In the genomic region with DNA sequence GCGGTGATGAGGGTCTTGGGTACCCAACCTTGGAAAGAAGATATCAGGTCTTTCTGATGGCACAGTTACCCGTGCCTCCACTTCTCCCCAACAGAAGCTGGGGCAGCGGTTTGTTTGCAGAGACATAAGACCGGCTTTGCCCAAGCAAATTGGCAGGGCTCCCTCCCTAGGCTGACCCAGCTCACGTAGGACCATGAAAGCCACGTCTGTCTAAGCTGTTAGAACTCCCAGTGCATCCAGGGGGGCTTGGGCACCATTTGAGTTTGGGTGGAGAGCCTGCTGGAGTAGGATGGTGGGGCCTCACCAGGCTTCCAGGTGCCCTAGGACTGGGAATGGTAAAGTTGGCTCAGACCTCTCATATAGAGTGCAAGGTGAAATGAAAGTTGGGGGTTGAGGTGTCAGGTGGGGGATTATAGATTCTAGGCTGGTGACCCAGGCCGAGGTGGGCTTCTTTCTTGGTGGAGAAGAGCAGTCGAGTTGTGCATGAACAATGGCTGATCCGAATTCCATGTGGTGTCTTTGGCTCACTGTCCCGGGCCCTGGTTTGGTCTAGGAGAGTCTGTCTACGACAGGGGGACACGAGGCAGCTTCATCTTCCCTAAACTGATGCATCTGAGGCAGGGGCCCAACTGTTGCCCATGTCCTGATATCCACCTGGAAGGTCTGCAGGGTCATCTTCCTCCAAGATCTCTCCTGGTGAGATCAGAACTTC, we compare ENCODE assay signal across 25 cellular contexts. TPM values are rescaled to one million over a fixed set of nuclear protein-coding genes. Genes with fewer than 3 reads are reported as not detected.
DNase-seq lines count a peak whose midpoint lies in the region; ATAC-seq and TF ChIP-seq lines count a peak whose summit lies in the region.
"Had no signal": no experiment of that assay in that cellular context is flagged by ENCODE, and none has a peak within 500 bp of the region (broad histone marks: within the 10 kb centered on the region; RNA-seq: fewer than 3 reads in every experiment).

No MANE protein-coding gene starts in this region.

- peaks cover 63% of the 10 kb centered on the region for H3K27me3 Mint-ChIP-seq in T-helper 1 cell treated with Interleukin-12 subunit alpha and Interleukin-12 subunit beta and Interleukin-4 antibody, amounts not matched to agents 30 μg/mL and 1 μg/mL, for 36 hours (ENCODE audit: low read depth)
- H3K27me3 Mint-ChIP-seq in T-helper 17 cell (peaks cover 54% of the 10 kb centered on the region), naive B cell (peaks cover 55 to 77% (median 63%) of the 10 kb centered on the region in 3 donors)
- H3K27me3 Mint-ChIP-seq in stimulated activated memory B cell treated with anti-CD40 and anti-IgM and Interleukin-4, amounts not matched to agents 10 μg/mL and 1 μg/mL and 100 μg/mL, for 72 hours = peaks cover 63% of the 10 kb centered on the region

- no peaks in the 10 kb centered on the region for H3K9me3 Mint-ChIP-seq in T-helper 1 cell treated with Interleukin-12 subunit alpha and Interleukin-12 subunit beta and Interleukin-4 antibody, amounts not matched to agents 30 μg/mL and 1 μg/mL, for 36 hours
- no peaks in the 10 kb centered on the region for H3K9me3 Mint-ChIP-seq in naive B cell
- no peaks in the 10 kb centered on the region for H3K9me3 Mint-ChIP-seq in stimulated activated memory B cell treated with anti-CD40 and anti-IgM and Interleukin-4, amounts not matched to agents 10 μg/mL and 1 μg/mL and 100 μg/mL, for 72 hours
- H3K9me3 Mint-ChIP-seq: HFFc6 had no signal

- ATAC-seq in T-helper 17 cell (no peak), naive B cell (ENCODE audit: low read depth in 2 of 2) (no peak), HG03565 (IDR thresholded peaks at IDR 0.05; ENCODE audit: unreplicated experiment) (no peak), psoas muscle (no peak)
- no peak for ATAC-seq in stimulated activated memory B cell treated with anti-CD40 and anti-IgM and Interleukin-4, amounts not matched to agents 10 μg/mL and 1 μg/mL and 100 μg/mL, for 72 hours
- ATAC-seq: stimulated activated naive CD8-positive, alpha-beta T cell treated with anti-CD3 and anti-CD28 coated beads, Interleukin-15, Interleukin-2, amounts not matched to agents 100 U/mL and 50 U/mL, for 24 hours had no signal

- intact Hi-C loops in psoas muscle (cut with DNase I) = loop anchor here (5.0 to 10.0 kb wide), 3 partner anchors 544 to 792 kb away; no protein-coding TSS in a partner anchor

- no peaks in the 10 kb centered on the region for H3K36me3 Mint-ChIP-seq in T-helper 1 cell treated with Interleukin-12 subunit alpha and Interleukin-12 subunit beta and Interleukin-4 antibody, amounts not matched to agents 30 μg/mL and 1 μg/mL, for 36 hours (ENCODE audit: low read depth)
- H3K36me3 Mint-ChIP-seq in T-helper 17 cell (ENCODE audit: low read depth) (peaks cover 4% of the 10 kb centered on the region), naive B cell (peaks cover 0 to 5% of the 10 kb centered on the region in 2 donors)
- H3K36me3 Mint-ChIP-seq in stimulated activated memory B cell treated with anti-CD40 and anti-IgM and Interleukin-4, amounts not matched to agents 10 μg/mL and 1 μg/mL and 100 μg/mL, for 72 hours = no peaks in the 10 kb centered on the region

- no peaks in the 10 kb centered on the region for H3K4me1 Mint-ChIP-seq in T-helper 1 cell treated with Interleukin-12 subunit alpha and Interleukin-12 subunit beta and Interleukin-4 antibody, amounts not matched to agents 30 μg/mL and 1 μg/mL, for 36 hours (ENCODE audit: low read depth)
- H3K4me1 Mint-ChIP-seq in T-helper 17 cell = peaks cover 16% of the 10 kb centered on the region
- H3K4me1 Mint-ChIP-seq in naive B cell = peaks cover 10 to 28% (median 12%) of the 10 kb centered on the region in 3 donors
- H3K4me1 Mint-ChIP-seq in stimulated activated memory B cell treated with anti-CD40 and anti-IgM and Interleukin-4, amounts not matched to agents 10 μg/mL and 1 μg/mL and 100 μg/mL, for 72 hours = peaks cover 28% of the 10 kb centered on the region

- WGBS in psoas muscle, 3 donors = 89 to 93% (median 90%) methylated on average over 12 of the region's 12 CpGs

- DNase-seq in T-helper 1 cell = no peak
- no peak for DNase-seq in T-helper 17 cell
- no peak for DNase-seq in naive B cell
- DNase-seq in psoas muscle = no peak
- DNase-seq in effector CD8-positive, alpha-beta T cell (lab: John Stamatoyannopoulos, UW) = no peak
- DNase-seq: activated CD4-positive, alpha-beta T cell treated with anti-CD3 and anti-CD28 coated beads for 48 hours; BE2C; central memory CD4-positive, alpha-beta T cell; dorsolateral prefrontal cortex; HFFc6; kidney glomerular epithelial cell; mammary epithelial cell; NCI-H1105 treated with DMSO at 0.1 percent for 48 hours; NCI-H510A treated with DMSO at 0.1 percent for 48 hours; NK-92 treated with Interleukin-12 subunit alpha and Interleukin-12 subunit beta, amount 100 ng/mL, for 24 hours; small intestine; stimulated activated naive CD8-positive, alpha-beta T cell treated with anti-CD3 and anti-CD28 coated beads, Interleukin-15, Interleukin-2, amounts not matched to agents 100 U/mL and 50 U/mL, for 24 hours; trophoblast cell had no signal

- H3K4me1 ChIP-seq in psoas muscle = peaks cover 17% of the 10 kb centered on the region
- H3K4me1 ChIP-seq: BE2C had no signal

- no peak for TF ChIP-seq CTCF in psoas muscle (IDR thresholded peaks at IDR 0.05)

- H3K9me3 ChIP-seq in T-helper 17 cell (ENCODE audit: control insufficient read depth, low read length, poor library complexity, severe bottlenecking) (no peaks in the 10 kb centered on the region), psoas muscle (no peaks in the 10 kb centered on the region)
- H3K9me3 ChIP-seq: BE2C had no signal

- H3K36me3 ChIP-seq in psoas muscle (ENCODE audit: insufficient read depth in 1 of 2, low read depth in 1 of 2) = no peaks in the 10 kb centered on the region
- H3K36me3 ChIP-seq: BE2C had no signal

- peak overlapping the region; percentile 9 for H3K4me3 Mint-ChIP-seq in T-helper 1 cell treated with Interleukin-12 subunit alpha and Interleukin-12 subunit beta and Interleukin-4 antibody, amounts not matched to agents 30 μg/mL and 1 μg/mL, for 36 hours
- peak overlapping the region; percentile 57 for H3K4me3 Mint-ChIP-seq in T-helper 17 cell
- H3K4me3 Mint-ChIP-seq in naive B cell = peak overlapping the region in 5 of 8 donors; percentile 30 to 75 (median 54)
- peak overlapping the region; percentile 4 for H3K4me3 Mint-ChIP-seq in stimulated activated memory B cell treated with anti-CD40 and anti-IgM and Interleukin-4, amounts not matched to agents 10 μg/mL and 1 μg/mL and 100 μg/mL, for 72 hours

- no peak overlapping the region for H3K4me3 ChIP-seq in psoas muscle

- peaks cover 0 to 47% (median 26%) of the 10 kb centered on the region in 3 donors for H3K27me3 ChIP-seq in psoas muscle (ENCODE audit: insufficient read depth in 3 of 3, low read length in 2 of 3)

- H3K27ac Mint-ChIP-seq in T-helper 1 cell treated with Interleukin-12 subunit alpha and Interleukin-12 subunit beta and Interleukin-4 antibody, amounts not matched to agents 30 μg/mL and 1 μg/mL, for 36 hours = no peak overlapping the region
- H3K27ac Mint-ChIP-seq in T-helper 17 cell = no peak overlapping the region
- peak overlapping the region in 1 of 6 donors; percentile 48 for H3K27ac Mint-ChIP-seq in naive B cell
- H3K27ac Mint-ChIP-seq in stimulated activated memory B cell treated with anti-CD40 and anti-IgM and Interleukin-4, amounts not matched to agents 10 μg/mL and 1 μg/mL and 100 μg/mL, for 72 hours = no peak overlapping the region
- H3K27ac Mint-ChIP-seq: HFFc6 had no signal

- no peak overlapping the region for H3K27ac ChIP-seq in psoas muscle
- H3K27ac ChIP-seq: 22Rv1 had no signal

RNA-seq across cellular contexts. Expression of a gene that starts 3.4 kb away (rescaled TPM):
- total RNA-seq in T-helper 17 cell (under 1 TPM in 1 of 2 donors, not detected in 1; 0.17 TPM), psoas muscle (under 1 TPM in 3 of 4 donors, not detected in 1; 0.12 to 0.38 (median 0.14) TPM)
- polyA plus RNA-seq in naive B cell (ENCODE audit: low read depth in 6 of 6) (1 to 10 TPM in 1 of 6 donors, under 1 TPM in 5; 0.18 to 1.1 (median 0.34) TPM), psoas muscle (under 1 TPM; 0.04 to 0.21 (median 0.07) TPM)
- total RNA-seq: G401, pulmonary artery endothelial cell, RPMI7951 had no signal
- polyA plus RNA-seq: small intestine had no signal

RNA-seq across cellular contexts. Expression of a gene that starts 30.7 kb away (rescaled TPM):
- total RNA-seq in T-helper 17 cell (10 to 100 TPM in 1 of 2 donors, 1 to 10 TPM in 1; 8.7 to 12.3 TPM), psoas muscle (100 to 1,000 TPM in 3 of 4 donors, 10 to 100 TPM in 1; 65.2 to 210 (median 131) TPM)
- polyA plus RNA-seq in naive B cell (ENCODE audit: low read depth in 6 of 6) (10 to 100 TPM; 19.2 to 25.3 (median 20.9) TPM), psoas muscle (100 to 1,000 TPM in 2 of 3 donors, 10 to 100 TPM in 1; 91.7 to 253 (median 163) TPM)

RNA-seq across cellular contexts. Expression of a gene that starts 37.9 kb away (rescaled TPM):
- total RNA-seq in T-helper 17 cell = 1 to 10 TPM; 3.6 to 4.9 TPM
- 1 to 10 TPM in 5 of 6 donors, under 1 TPM in 1; 0.88 to 5.1 (median 1.8) TPM for polyA plus RNA-seq in naive B cell (ENCODE audit: low read depth in 6 of 6)
- 1,000 to 10,000 TPM in 1 of 4 donors, 100 to 1,000 TPM in 3; 236 to 1,187 (median 448) TPM for total RNA-seq in psoas muscle
- polyA plus RNA-seq in psoas muscle = 100 to 1,000 TPM in 2 of 3 donors, 10 to 100 TPM in 1; 41.6 to 905 (median 582) TPM

RNA-seq across cellular contexts. Expression of a gene that starts 53.4 kb away (rescaled TPM):
- total RNA-seq in T-helper 17 cell = 10 to 100 TPM; 43.9 to 48.8 TPM
- 100 to 1,000 TPM in 4 of 6 donors, 10 to 100 TPM in 2; 81.3 to 109 (median 101) TPM for polyA plus RNA-seq in naive B cell (ENCODE audit: low read depth in 6 of 6)
- total RNA-seq in psoas muscle = 10 to 100 TPM; 20.0 to 45.4 (median 35.0) TPM
- 10 to 100 TPM; 13.0 to 35.0 (median 30.0) TPM for polyA plus RNA-seq in psoas muscle

Comparison
In these comparisons a context has a peak if more than half of its experiments do, and no peak if none do; other contexts are left out.
1. H3K4me3 Mint-ChIP-seq: peak in every context shown above with its lines; median percentile 57 in T-helper 17 cell; 54 in naive B cell; 9 in T-helper 1 cell treated with Interleukin-12 subunit alpha and Interleukin-12 subunit beta and Interleukin-4 antibody, amounts not matched to agents 30 μg/mL and 1 μg/mL, for 36 hours; 4 in stimulated activated memory B cell treated with anti-CD40 and anti-IgM and Interleukin-4, amounts not matched to agents 10 μg/mL and 1 μg/mL and 100 μg/mL, for 72 hours.
2. RNA of a gene that starts 30.7 kb away (total RNA-seq): 65.2 to 210 TPM in psoas muscle; 8.7 to 12.3 TPM in T-helper 17 cell; every median in the first group is over 4 times any median in the second.
3. RNA of a gene that starts 37.9 kb away (total RNA-seq): 236 to 1,187 TPM in psoas muscle; 3.6 to 4.9 TPM in T-helper 17 cell; every median in the first group is over 10 times any median in the second.